23 cellular contexts compared by ENCODE assay signal in the genomic region with DNA sequence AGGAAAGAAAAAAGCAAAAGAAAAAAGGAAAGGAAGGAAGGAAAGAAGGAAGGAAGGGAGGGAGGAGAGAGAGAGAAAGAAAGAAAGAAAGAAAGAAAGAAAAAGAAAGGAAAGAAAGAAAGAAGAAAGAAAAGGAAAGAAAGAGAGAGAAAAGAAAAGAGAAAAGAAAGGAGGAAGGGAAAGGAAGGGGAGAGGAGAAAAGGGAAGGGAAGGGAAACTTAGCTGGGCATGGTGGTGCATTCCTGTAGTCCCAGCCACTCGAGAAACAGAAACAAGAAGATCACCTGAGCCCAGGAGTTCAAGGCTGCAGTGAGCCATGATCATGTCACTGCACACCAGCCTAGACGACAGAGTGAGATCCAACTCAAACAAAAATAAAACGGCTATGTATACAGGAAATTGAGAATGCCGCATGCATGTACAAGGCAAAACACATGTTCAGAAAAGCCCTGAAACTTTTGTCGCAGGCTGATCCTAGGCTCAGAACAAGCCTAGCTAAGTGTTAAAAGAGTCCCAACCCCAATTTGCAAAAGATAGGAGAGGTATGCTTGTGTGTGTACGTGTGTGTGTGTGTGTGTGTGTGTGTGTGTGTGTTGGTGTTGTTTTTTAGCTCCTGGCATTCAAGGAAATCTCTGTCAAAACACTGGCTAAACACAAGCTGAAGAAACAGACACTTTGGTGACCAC. TPM values are rescaled to one million over a fixed set of nuclear protein-coding genes. Genes with fewer than 3 reads are reported as not detected.
DNase-seq lines count a peak whose midpoint lies in the region; ATAC-seq, FAIRE-seq and TF ChIP-seq lines count a peak whose summit lies in the region.
"Had no signal": no experiment of that assay in that cellular context is flagged by ENCODE, and none has a peak within 500 bp of the region (broad histone marks: within the 10 kb centered on the region; RNA-seq: fewer than 3 reads in every experiment).

No MANE protein-coding gene starts in this region.

- H3K36me3 Mint-ChIP-seq in activated CD4-positive, alpha-beta T cell treated with anti-CD3 and anti-CD28 coated beads, Interleukin-2, amount 10 ng/mL, durations not matched to agents 24 days and 14 days (ENCODE audit: low read depth): no peaks in the 10 kb centered on the region
- no peaks in the 10 kb centered on the region for H3K36me3 Mint-ChIP-seq in activated CD4-positive, alpha-beta T cell treated with anti-CD3 and anti-CD28 coated beads for 36 hours (ENCODE audit: low read depth)
- H3K36me3 Mint-ChIP-seq in astrocyte (ENCODE audit: low read depth, unreplicated experiment): no peaks in the 10 kb centered on the region
- no peaks in the 10 kb centered on the region for H3K36me3 Mint-ChIP-seq in stimulated activated effector memory CD8-positive, alpha-beta T cell treated with anti-CD3 and anti-CD28 coated beads, Interleukin-12 subunit alpha, Interleukin-12 subunit beta, amount 100 ng/mL, for 72 hours
- H3K36me3 Mint-ChIP-seq: activated naive CD8-positive, alpha-beta T cell treated with anti-CD3 and anti-CD28 coated beads for 36 hours; CD4-positive, CD25-positive, alpha-beta regulatory T cell; mesothelial cell of epicardium had no signal

- no peaks in the 10 kb centered on the region for H4K20me1 ChIP-seq in astrocyte (ENCODE audit: insufficient read depth, low read length)

- no peaks in the 10 kb centered on the region for H3K79me2 ChIP-seq in astrocyte (ENCODE audit: insufficient read depth, low read length)

- TF ChIP-seq CTCF in astrocyte (IDR thresholded peaks at IDR 0.05; ENCODE audit: insufficient read depth, low read depth, low read length): no peak
- no peak for TF ChIP-seq CTCF in fibroblast of villous mesenchyme (IDR thresholded peaks at IDR 0.05; ENCODE audit: insufficient read depth, low read depth, low read length)

- H3K9me3 ChIP-seq in astrocyte (ENCODE audit: insufficient read depth, low read depth, low read length): no peaks in the 10 kb centered on the region
- H3K9me3 ChIP-seq: upper lobe of left lung had no signal

- DNase-seq in activated CD4-positive, alpha-beta T cell treated with anti-CD3 and anti-CD28 coated beads, Interleukin-2, amount 10 ng/mL, durations not matched to agents 24 days and 14 days: no peak
- no peak for DNase-seq in activated CD4-positive, alpha-beta T cell treated with anti-CD3 and anti-CD28 coated beads for 36 hours
- DNase-seq in astrocyte (ENCODE audit: low read depth) (no peak), fibroblast of villous mesenchyme (ENCODE audit: low read depth) (peak; percentile 18), MV-4-11 (lab: John Stamatoyannopoulos, UW) (no peak), SKM-1 (lab: John Stamatoyannopoulos, UW; ENCODE audit: unreplicated experiment) (no peak)
- DNase-seq in stimulated activated effector memory CD8-positive, alpha-beta T cell treated with anti-CD3 and anti-CD28 coated beads, Interleukin-12 subunit alpha, Interleukin-12 subunit beta, amount 100 ng/mL, for 72 hours (ENCODE audit: low spot score in 2 of 2): no peak
- DNase-seq: activated naive CD8-positive, alpha-beta T cell treated with anti-CD3 and anti-CD28 coated beads for 36 hours; activated T-cell treated with anti-CD3 and anti-CD28 coated beads, Interleukin-2, amount 50 U/mL, for 72 hours; effector CD8-positive, alpha-beta T cell; EL; hippocampal formation; NCI-H69; retina; T1000; upper lobe of left lung had no signal

- no peak overlapping the region for H3K27ac ChIP-seq in astrocyte (ENCODE audit: low read depth, low read length)
- H3K27ac ChIP-seq: SK-N-MC, upper lobe of left lung had no signal

- no peak overlapping the region for H3K4me3 Mint-ChIP-seq in activated CD4-positive, alpha-beta T cell treated with anti-CD3 and anti-CD28 coated beads, Interleukin-2, amount 10 ng/mL, durations not matched to agents 24 days and 14 days
- H3K4me3 Mint-ChIP-seq in activated CD4-positive, alpha-beta T cell treated with anti-CD3 and anti-CD28 coated beads for 36 hours: no peak overlapping the region
- no peak overlapping the region for H3K4me3 Mint-ChIP-seq in astrocyte (ENCODE audit: unreplicated experiment)
- H3K4me3 Mint-ChIP-seq in stimulated activated effector memory CD8-positive, alpha-beta T cell treated with anti-CD3 and anti-CD28 coated beads, Interleukin-12 subunit alpha, Interleukin-12 subunit beta, amount 100 ng/mL, for 72 hours: no peak overlapping the region
- H3K4me3 Mint-ChIP-seq: activated naive CD8-positive, alpha-beta T cell treated with anti-CD3 and anti-CD28 coated beads for 36 hours; CD4-positive, CD25-positive, alpha-beta regulatory T cell; mesothelial cell of epicardium; stimulated activated naive CD8-positive, alpha-beta T cell treated with anti-CD3 and anti-CD28 coated beads, Interleukin-15, Interleukin-2, amounts not matched to agents 100 ng/mL and 50 ng/mL, for 24 hours had no signal

- CTCF ChIA-PET in activated CD4-positive, alpha-beta T cell treated with anti-CD3 and anti-CD28 coated beads for 36 hours (lab: Charles Lee): interaction anchor here (0.6 to 1.7 kb wide), 5 partner anchors 17 to 585 kb away, joined by 3 to 10 read pairs (median 3); no protein-coding TSS in a partner anchor

- no peaks in the 10 kb centered on the region for H3K36me3 ChIP-seq in astrocyte (ENCODE audit: insufficient read depth, low read length)
- H3K36me3 ChIP-seq: upper lobe of left lung had no signal

- H3K27me3 ChIP-seq in astrocyte (ENCODE audit: insufficient read depth, low read length): peaks cover 3% of the 10 kb centered on the region
- H3K27me3 ChIP-seq: upper lobe of left lung had no signal

- H3K27me3 Mint-ChIP-seq in activated CD4-positive, alpha-beta T cell treated with anti-CD3 and anti-CD28 coated beads, Interleukin-2, amount 10 ng/mL, durations not matched to agents 24 days and 14 days: peaks cover 26% of the 10 kb centered on the region
- H3K27me3 Mint-ChIP-seq in activated CD4-positive, alpha-beta T cell treated with anti-CD3 and anti-CD28 coated beads for 36 hours: peaks cover 2% of the 10 kb centered on the region
- peaks cover 6% of the 10 kb centered on the region for H3K27me3 Mint-ChIP-seq in astrocyte (ENCODE audit: low read depth, unreplicated experiment)

- no peak overlapping the region for H3K4me3 ChIP-seq in astrocyte (ENCODE audit: insufficient read depth, low read depth, low read length)
- no peak overlapping the region for H3K4me3 ChIP-seq in fibroblast of villous mesenchyme (ENCODE audit: low read depth, low read length)
- H3K4me3 ChIP-seq: SK-N-MC, upper lobe of left lung had no signal

- peak overlapping the region; percentile 50 for H3K4me2 ChIP-seq in astrocyte (ENCODE audit: low read length)

- intact Hi-C loops in activated CD4-positive, alpha-beta T cell treated with anti-CD3 and anti-CD28 coated beads, Interleukin-2, amount 10 ng/mL, durations not matched to agents 24 days and 14 days (cut with micrococcal nuclease): no loop called here
- intact Hi-C loops in activated CD4-positive, alpha-beta T cell treated with anti-CD3 and anti-CD28 coated beads for 36 hours (cut with DNase I, micrococcal nuclease): no loop called here

- no peak overlapping the region for H2AFZ ChIP-seq in astrocyte (ENCODE audit: low read depth, low read length)

- no peak overlapping the region for H3K9ac ChIP-seq in astrocyte (ENCODE audit: low read length)

- H3K4me1 Mint-ChIP-seq in activated CD4-positive, alpha-beta T cell treated with anti-CD3 and anti-CD28 coated beads, Interleukin-2, amount 10 ng/mL, durations not matched to agents 24 days and 14 days: peaks cover 10% of the 10 kb centered on the region
- peaks cover 11% of the 10 kb centered on the region for H3K4me1 Mint-ChIP-seq in activated CD4-positive, alpha-beta T cell treated with anti-CD3 and anti-CD28 coated beads for 36 hours
- H3K4me1 Mint-ChIP-seq in astrocyte (ENCODE audit: low read depth, unreplicated experiment): no peaks in the 10 kb centered on the region
- no peaks in the 10 kb centered on the region for H3K4me1 Mint-ChIP-seq in stimulated activated effector memory CD8-positive, alpha-beta T cell treated with anti-CD3 and anti-CD28 coated beads, Interleukin-12 subunit alpha, Interleukin-12 subunit beta, amount 100 ng/mL, for 72 hours

- FAIRE-seq in astrocyte (lab: Jason Lieb, UNC): no peak
- FAIRE-seq: RCC 7860 had no signal

- H3K4me1 ChIP-seq in astrocyte (ENCODE audit: insufficient read depth, low read length): no peaks in the 10 kb centered on the region

- H3K9me3 Mint-ChIP-seq in activated CD4-positive, alpha-beta T cell treated with anti-CD3 and anti-CD28 coated beads, Interleukin-2, amount 10 ng/mL, durations not matched to agents 24 days and 14 days: no peaks in the 10 kb centered on the region
- no peaks in the 10 kb centered on the region for H3K9me3 Mint-ChIP-seq in activated CD4-positive, alpha-beta T cell treated with anti-CD3 and anti-CD28 coated beads for 36 hours (ENCODE audit: low read depth)
- no peaks in the 10 kb centered on the region for H3K9me3 Mint-ChIP-seq in astrocyte (ENCODE audit: unreplicated experiment)
- H3K9me3 Mint-ChIP-seq in stimulated activated effector memory CD8-positive, alpha-beta T cell treated with anti-CD3 and anti-CD28 coated beads, Interleukin-12 subunit alpha, Interleukin-12 subunit beta, amount 100 ng/mL, for 72 hours: no peaks in the 10 kb centered on the region
- H3K9me3 Mint-ChIP-seq: activated naive CD8-positive, alpha-beta T cell treated with anti-CD3 and anti-CD28 coated beads for 36 hours; activated T-cell treated with anti-CD3 and anti-CD28 coated beads, Interleukin-2, amount 50 U/mL, for 72 hours; CD4-positive, CD25-positive, alpha-beta regulatory T cell; stimulated activated naive CD8-positive, alpha-beta T cell treated with anti-CD3 and anti-CD28 coated beads, Interleukin-15, Interleukin-2, amounts not matched to agents 100 ng/mL and 50 ng/mL, for 24 hours had no signal

- ATAC-seq in activated CD4-positive, alpha-beta T cell treated with anti-CD3 and anti-CD28 coated beads for 36 hours: no peak
- no peak for ATAC-seq in stimulated activated effector memory CD8-positive, alpha-beta T cell treated with anti-CD3 and anti-CD28 coated beads, Interleukin-12 subunit alpha, Interleukin-12 subunit beta, amount 100 ng/mL, for 72 hours
- ATAC-seq in HG03175 (IDR thresholded peaks at IDR 0.05; ENCODE audit: unreplicated experiment): no peak
- ATAC-seq: activated T-cell treated with anti-CD3 and anti-CD28 coated beads, Interleukin-2, amount 50 U/mL, for 72 hours had no signal

- POLR2A ChIA-PET in activated CD4-positive, alpha-beta T cell treated with anti-CD3 and anti-CD28 coated beads for 36 hours (lab: Charles Lee): interaction anchor here (0.6 to 0.7 kb wide), 2 partner anchors 93 to 387 kb away, joined by 3 read pairs; no protein-coding TSS in a partner anchor

- peak overlapping the region; percentile 46 for H3K27ac Mint-ChIP-seq in activated CD4-positive, alpha-beta T cell treated with anti-CD3 and anti-CD28 coated beads, Interleukin-2, amount 10 ng/mL, durations not matched to agents 24 days and 14 days
- H3K27ac Mint-ChIP-seq in activated CD4-positive, alpha-beta T cell treated with anti-CD3 and anti-CD28 coated beads for 36 hours: no peak overlapping the region
- H3K27ac Mint-ChIP-seq in astrocyte (ENCODE audit: unreplicated experiment): no peak overlapping the region
- H3K27ac Mint-ChIP-seq in stimulated activated effector memory CD8-positive, alpha-beta T cell treated with anti-CD3 and anti-CD28 coated beads, Interleukin-12 subunit alpha, Interleukin-12 subunit beta, amount 100 ng/mL, for 72 hours: peak overlapping the region; percentile 17
- H3K27ac Mint-ChIP-seq: activated naive CD8-positive, alpha-beta T cell treated with anti-CD3 and anti-CD28 coated beads for 36 hours; activated T-cell treated with anti-CD3 and anti-CD28 coated beads, Interleukin-2, amount 50 U/mL, for 72 hours; mesothelial cell of epicardium; stimulated activated naive CD8-positive, alpha-beta T cell treated with anti-CD3 and anti-CD28 coated beads, Interleukin-15, Interleukin-2, amounts not matched to agents 100 ng/mL and 50 ng/mL, for 24 hours had no signal

RNA-seq across cellular contexts. Expression of a gene that starts 6.5 kb away (rescaled TPM):
- total RNA-seq in activated CD4-positive, alpha-beta T cell treated with anti-CD3 and anti-CD28 coated beads, Interleukin-2, amount 10 ng/mL, durations not matched to agents 24 days and 14 days: not detected in 2 replicates
- total RNA-seq in activated CD4-positive, alpha-beta T cell treated with anti-CD3 and anti-CD28 coated beads for 36 hours: under 1 TPM in 1 of 2 experiments, not detected in 1; 0.04 TPM
- 0.05 and 0.07 TPM in 2 replicates for total RNA-seq in astrocyte
- not detected in 2 replicates for total RNA-seq in fibroblast of villous mesenchyme
- total RNA-seq: A673; activated naive CD8-positive, alpha-beta T cell treated with anti-CD3 and anti-CD28 coated beads for 36 hours had no signal

RNA-seq across cellular contexts. Expression of a gene that starts 26.0 kb away (rescaled TPM):
- total RNA-seq in activated CD4-positive, alpha-beta T cell treated with anti-CD3 and anti-CD28 coated beads, Interleukin-2, amount 10 ng/mL, durations not matched to agents 24 days and 14 days: 162 and 172 TPM in 2 replicates
- total RNA-seq in activated CD4-positive, alpha-beta T cell treated with anti-CD3 and anti-CD28 coated beads for 36 hours: 100 to 1,000 TPM in 1 of 2 experiments, 10 to 100 TPM in 1; 98.5 to 104 TPM
- total RNA-seq in astrocyte (65.6 and 75.6 TPM in 2 replicates), fibroblast of villous mesenchyme (44.8 and 57.0 TPM in 2 replicates)

RNA-seq across cellular contexts. Expression of a gene that starts 34.4 kb away (rescaled TPM):
- 78.4 and 80.2 TPM in 2 replicates for total RNA-seq in activated CD4-positive, alpha-beta T cell treated with anti-CD3 and anti-CD28 coated beads, Interleukin-2, amount 10 ng/mL, durations not matched to agents 24 days and 14 days
- 10 to 100 TPM; 71.6 to 73.0 TPM for total RNA-seq in activated CD4-positive, alpha-beta T cell treated with anti-CD3 and anti-CD28 coated beads for 36 hours
- 68.7 and 69.2 TPM in 2 replicates for total RNA-seq in astrocyte
- total RNA-seq in fibroblast of villous mesenchyme: 54.4 and 84.2 TPM in 2 replicates

RNA-seq across cellular contexts. Expression of a gene that starts 57.2 kb away (rescaled TPM):
- total RNA-seq in activated CD4-positive, alpha-beta T cell treated with anti-CD3 and anti-CD28 coated beads, Interleukin-2, amount 10 ng/mL, durations not matched to agents 24 days and 14 days: 88.8 and 92.7 TPM in 2 replicates
- total RNA-seq in activated CD4-positive, alpha-beta T cell treated with anti-CD3 and anti-CD28 coated beads for 36 hours: 10 to 100 TPM; 70.3 to 77.6 TPM
- 86.8 and 94.6 TPM in 2 replicates for total RNA-seq in astrocyte
- 51.2 and 62.2 TPM in 2 replicates for total RNA-seq in fibroblast of villous mesenchyme

RNA-seq across cellular contexts. Expression of a gene that starts 58.7 kb away (rescaled TPM):
- total RNA-seq in activated CD4-positive, alpha-beta T cell treated with anti-CD3 and anti-CD28 coated beads, Interleukin-2, amount 10 ng/mL, durations not matched to agents 24 days and 14 days: 99.5 and 102 TPM in 2 replicates
- 10 to 100 TPM; 80.3 to 90.1 TPM for total RNA-seq in activated CD4-positive, alpha-beta T cell treated with anti-CD3 and anti-CD28 coated beads for 36 hours
- total RNA-seq in astrocyte: 65.6 and 73.7 TPM in 2 replicates
- 75.7 and 99.7 TPM in 2 replicates for total RNA-seq in fibroblast of villous mesenchyme

Comparison
In these comparisons a context has a peak if more than half of its experiments do, and no peak if none do; other contexts are left out.
1. H3K27ac Mint-ChIP-seq: peak in activated CD4-positive, alpha-beta T cell treated with anti-CD3 and anti-CD28 coated beads, Interleukin-2, amount 10 ng/mL, durations not matched to agents 24 days and 14 days (single experiment) and stimulated activated effector memory CD8-positive, alpha-beta T cell treated with anti-CD3 and anti-CD28 coated beads, Interleukin-12 subunit alpha, Interleukin-12 subunit beta, amount 100 ng/mL, for 72 hours (single experiment); none in activated CD4-positive, alpha-beta T cell treated with anti-CD3 and anti-CD28 coated beads for 36 hours (single experiment) and astrocyte (single experiment).